1 cellular context compared by ENCODE assay signal in the genomic region with DNA sequence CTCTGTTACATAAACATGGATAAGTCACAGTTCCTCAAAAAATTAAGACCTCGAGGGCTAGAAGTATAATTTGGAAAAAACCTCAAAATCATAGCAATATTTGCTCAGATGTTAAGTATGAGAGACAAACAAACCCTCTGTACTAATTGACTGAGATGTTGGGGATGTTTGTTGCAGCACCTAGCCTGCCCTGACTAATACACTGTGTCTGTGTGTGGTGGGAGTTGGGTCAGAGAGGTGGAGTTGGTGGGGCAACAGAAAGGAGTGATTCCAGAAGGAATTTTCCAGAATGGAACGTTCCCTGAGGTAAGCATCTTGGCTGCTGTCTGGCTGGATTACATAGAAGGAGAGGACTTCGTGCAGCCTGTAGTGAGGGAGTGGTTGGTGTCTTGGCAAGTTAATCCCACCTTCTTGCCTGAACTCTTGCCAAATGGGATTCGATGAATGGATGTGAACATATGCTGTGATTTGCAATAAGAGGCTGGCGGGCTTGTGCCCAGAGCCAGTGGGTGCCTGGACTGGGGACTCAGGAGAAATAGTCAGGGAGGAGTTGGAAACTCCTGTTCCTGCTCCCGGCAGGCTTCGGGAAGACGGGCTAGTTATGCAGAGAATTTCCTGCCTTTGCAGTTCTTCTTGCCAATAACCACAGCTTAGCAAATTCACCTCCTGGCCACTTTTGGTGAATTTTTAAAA.
A peak's percentile ranks its signal among the peaks of the same experiment; 100 is the strongest.
TF ChIP-seq lines count a peak whose summit lies in the region.

No MANE protein-coding gene starts in this region.

TF ChIP-seq in HepG2, 621 proteins besides CTCF, POLR2A, EP300 and RAD21:
- TF ChIP-seq FOXJ3 (CRISPR knock-in tag; IDR thresholded peaks at IDR 0.05; ENCODE audit: borderline replicate concordance): no peak
- TF ChIP-seq, protein P1, sequence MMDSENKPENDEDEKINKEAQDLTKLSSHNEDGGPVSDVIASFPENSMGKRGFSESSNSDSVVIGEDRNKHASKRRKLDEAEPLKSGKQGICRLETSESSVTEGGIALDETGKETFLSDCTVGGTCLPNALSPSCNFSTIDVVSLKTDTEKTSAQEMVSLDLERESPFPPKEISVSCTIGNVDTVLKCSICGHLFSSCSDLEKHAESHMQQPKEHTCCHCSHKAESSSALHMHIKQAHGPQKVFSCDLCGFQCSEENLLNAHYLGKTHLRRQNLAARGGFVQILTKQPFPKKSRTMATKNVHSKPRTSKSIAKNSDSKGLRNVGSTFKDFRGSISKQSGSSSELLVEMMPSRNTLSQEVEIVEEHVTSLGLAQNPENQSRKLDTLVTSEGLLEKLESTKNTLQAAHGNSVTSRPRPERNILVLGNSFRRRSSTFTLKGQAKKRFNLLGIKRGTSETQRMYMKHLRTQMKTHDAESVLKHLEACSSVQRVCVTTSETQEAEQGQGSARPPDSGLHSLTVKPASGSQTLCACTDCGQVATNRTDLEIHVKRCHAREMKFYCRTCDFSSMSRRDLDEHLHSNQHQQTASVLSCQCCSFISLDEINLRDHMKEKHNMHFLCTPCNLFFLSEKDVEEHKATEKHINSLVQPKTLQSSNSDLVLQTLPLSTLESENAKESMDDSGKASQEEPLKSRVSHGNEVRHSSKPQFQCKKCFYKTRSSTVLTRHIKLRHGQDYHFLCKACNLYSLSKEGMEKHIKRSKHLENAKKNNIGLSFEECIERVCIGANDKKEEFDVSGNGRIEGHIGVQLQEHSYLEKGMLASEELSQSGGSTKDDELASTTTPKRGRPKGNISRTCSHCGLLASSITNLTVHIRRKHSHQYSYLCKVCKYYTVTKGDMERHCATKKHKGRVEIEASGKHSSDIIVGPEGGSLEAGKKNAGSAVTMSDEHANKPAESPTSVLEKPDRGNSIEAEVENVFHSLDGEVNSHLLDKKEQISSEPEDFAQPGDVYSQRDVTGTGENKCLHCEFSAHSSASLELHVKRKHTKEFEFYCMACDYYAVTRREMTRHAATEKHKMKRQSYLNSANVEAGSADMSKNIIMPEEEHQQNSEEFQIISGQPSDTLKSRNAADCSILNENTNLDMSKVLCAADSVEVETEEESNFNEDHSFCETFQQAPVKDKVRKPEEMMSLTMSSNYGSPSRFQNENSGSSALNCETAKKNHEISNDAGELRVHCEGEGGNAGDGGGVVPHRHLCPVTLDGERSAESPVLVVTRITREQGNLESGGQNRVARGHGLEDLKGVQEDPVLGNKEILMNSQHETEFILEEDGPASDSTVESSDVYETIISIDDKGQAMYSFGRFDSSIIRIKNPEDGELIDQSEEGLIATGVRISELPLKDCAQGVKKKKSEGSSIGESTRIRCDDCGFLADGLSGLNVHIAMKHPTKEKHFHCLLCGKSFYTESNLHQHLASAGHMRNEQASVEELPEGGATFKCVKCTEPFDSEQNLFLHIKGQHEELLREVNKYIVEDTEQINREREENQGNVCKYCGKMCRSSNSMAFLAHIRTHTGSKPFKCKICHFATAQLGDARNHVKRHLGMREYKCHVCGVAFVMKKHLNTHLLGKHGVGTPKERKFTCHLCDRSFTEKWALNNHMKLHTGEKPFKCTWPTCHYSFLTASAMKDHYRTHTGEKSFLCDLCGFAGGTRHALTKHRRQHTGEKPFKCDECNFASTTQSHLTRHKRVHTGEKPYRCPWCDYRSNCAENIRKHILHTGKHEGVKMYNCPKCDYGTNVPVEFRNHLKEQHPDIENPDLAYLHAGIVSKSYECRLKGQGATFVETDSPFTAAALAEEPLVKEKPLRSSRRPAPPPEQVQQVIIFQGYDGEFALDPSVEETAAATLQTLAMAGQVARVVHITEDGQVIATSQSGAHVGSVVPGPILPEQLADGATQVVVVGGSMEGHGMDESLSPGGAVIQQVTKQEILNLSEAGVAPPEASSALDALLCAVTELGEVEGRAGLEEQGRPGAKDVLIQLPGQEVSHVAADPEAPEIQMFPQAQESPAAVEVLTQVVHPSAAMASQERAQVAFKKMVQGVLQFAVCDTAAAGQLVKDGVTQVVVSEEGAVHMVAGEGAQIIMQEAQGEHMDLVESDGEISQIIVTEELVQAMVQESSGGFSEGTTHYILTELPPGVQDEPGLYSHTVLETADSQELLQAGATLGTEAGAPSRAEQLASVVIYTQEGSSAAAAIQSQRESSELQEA (CRISPR knock-in tag; IDR thresholded peaks at IDR 0.05; ENCODE audit: not compliant biosample characterization): no peak
- TF ChIP-seq RBAK (CRISPR knock-in tag; IDR thresholded peaks at IDR 0.05): peak; percentile 80; the same call in 1 of the 2 replicates
